ENCODE assay signal across 9 cellular contexts in genomic region chr3:125915792-125916375, GRCh38. TPM values are rescaled to one million over a fixed set of nuclear protein-coding genes. Genes with fewer than 3 reads are reported as not detected.
DNase-seq lines count a peak whose midpoint lies in the region; ATAC-seq and TF ChIP-seq lines count a peak whose summit lies in the region.
"Not testable (repeated sequence)": the region's sequence is repeated elsewhere in the genome, so short reads cannot be mapped to it uniquely, and the experiment has no call there.
"Had no signal": no experiment of that assay in that cellular context is flagged by ENCODE, and none has a peak within 500 bp of the region (broad histone marks: within the 10 kb centered on the region; RNA-seq: fewer than 3 reads in every experiment).

No MANE protein-coding gene starts in this region.

- H3K9me3 Mint-ChIP-seq in activated CD4-positive, alpha-beta T cell treated with anti-CD3 and anti-CD28 coated beads, Interleukin-2, amount 10 ng/mL, durations not matched to agents 24 days and 14 days: not testable (repeated sequence)

- H3K9ac ChIP-seq in colonic mucosa (ENCODE audit: low read depth in 2 of 2, low read length in 2 of 2): peak overlapping the region; percentile 71 to 74

- H3K27me3 Mint-ChIP-seq in activated CD4-positive, alpha-beta T cell treated with anti-CD3 and anti-CD28 coated beads, Interleukin-2, amount 10 ng/mL, durations not matched to agents 24 days and 14 days: not testable (repeated sequence)

- not testable (repeated sequence) for TF ChIP-seq CTCF in BE2C (IDR thresholded peaks at IDR 0.05; ENCODE audit: low read depth, low read length); colonic mucosa (IDR thresholded peaks at IDR 0.05)

- H3K4me1 Mint-ChIP-seq in activated CD4-positive, alpha-beta T cell treated with anti-CD3 and anti-CD28 coated beads, Interleukin-2, amount 10 ng/mL, durations not matched to agents 24 days and 14 days: peaks cover 20% of the 10 kb centered on the region

- intact Hi-C loops in activated CD4-positive, alpha-beta T cell treated with anti-CD3 and anti-CD28 coated beads, Interleukin-2, amount 10 ng/mL, durations not matched to agents 24 days and 14 days (cut with micrococcal nuclease): loop anchor here (2.0 to 10.0 kb wide), 6 partner anchors 75 to 561 kb away; partner anchors contain the start of genes KLF15, OSBPL11, SLC41A3 and ZXDC
- intact Hi-C loops in colonic mucosa (cut with DNase I): loop anchor here (10.0 kb wide), 1 partner anchor 151 kb away; no protein-coding TSS in a partner anchor
- intact Hi-C loops in left colon (cut with DNase I, micrococcal nuclease): not testable (repeated sequence)

- not testable (repeated sequence) for H3K36me3 Mint-ChIP-seq in activated CD4-positive, alpha-beta T cell treated with anti-CD3 and anti-CD28 coated beads, Interleukin-2, amount 10 ng/mL, durations not matched to agents 24 days and 14 days (ENCODE audit: low read depth)

- not testable (repeated sequence) for H3K9me3 ChIP-seq in BE2C, colonic mucosa

- H3K4me3 ChIP-seq in BE2C (ENCODE audit: low read depth, low read length) (peak overlapping the region; percentile 63), colonic mucosa (peak overlapping the region; percentile 65)

- peak overlapping the region; percentile 90 for H3K27ac ChIP-seq in colonic mucosa

- H3K36me3 ChIP-seq in BE2C, colonic mucosa: not testable (repeated sequence)

- H3K27me3 ChIP-seq in BE2C, colonic mucosa: not testable (repeated sequence)

- H3K27ac Mint-ChIP-seq in activated CD4-positive, alpha-beta T cell treated with anti-CD3 and anti-CD28 coated beads, Interleukin-2, amount 10 ng/mL, durations not matched to agents 24 days and 14 days: peak overlapping the region; percentile 84

- peak; percentile 100 for DNase-seq in BE2C
- peak; percentile 98 to 100 for DNase-seq in NCI-H526 (lab: John Stamatoyannopoulos, UW)
- peak; percentile 100 for DNase-seq in activated CD4-positive, alpha-beta T cell treated with anti-CD3 and anti-CD28 coated beads, Interleukin-2, amount 10 ng/mL, durations not matched to agents 24 days and 14 days
- DNase-seq in colonic mucosa: peak; percentile 100
- peak; percentile 100 for DNase-seq in left colon
- DNase-seq in stimulated activated CD4-positive, alpha-beta T cell treated with anti-CD3 and anti-CD28 coated beads, Interleukin-1b, Interleukin-23, amount 100 ng/mL, for 4 hours (ENCODE audit: low read depth in 2 of 2): peak; percentile 98

- ATAC-seq in GM19351 (IDR thresholded peaks at IDR 0.05; ENCODE audit: unreplicated experiment): peak; percentile 82
- ATAC-seq in HG03469 (IDR thresholded peaks at IDR 0.05; ENCODE audit: unreplicated experiment): peak; percentile 82
- ATAC-seq in left colon: peak; percentile 77

- H3K4me1 ChIP-seq in BE2C, colonic mucosa: not testable (repeated sequence)

- peak overlapping the region; percentile 92 for H3K4me3 Mint-ChIP-seq in activated CD4-positive, alpha-beta T cell treated with anti-CD3 and anti-CD28 coated beads, Interleukin-2, amount 10 ng/mL, durations not matched to agents 24 days and 14 days

RNA-seq across cellular contexts. Expression of gene ROPN1B, which starts 53.1 kb away (rescaled TPM):
- polyA plus RNA-seq in BE2C (2012; ENCODE audit: insufficient read depth, insufficient read length, low read depth): not detected
- not detected in 2 replicates for total RNA-seq in activated CD4-positive, alpha-beta T cell treated with anti-CD3 and anti-CD28 coated beads, Interleukin-2, amount 10 ng/mL, durations not matched to agents 24 days and 14 days
- total RNA-seq in colonic mucosa (not detected), left colon (under 1 TPM in 1 of 2 donors, not detected in 1; 0.50 TPM)
- total RNA-seq: T-helper 1 cell treated with Interleukin-12 subunit alpha and Interleukin-12 subunit beta and Interleukin-4 antibody, amounts not matched to agents 30 ng/mL and 1 ng/mL, for 36 hours had no signal

Comparison
In these comparisons a context has a peak if more than half of its experiments do, and no peak if none do; other contexts are left out.
1. Peak in every context shown above with its lines: DNase-seq, ATAC-seq, H3K4me3 ChIP-seq and H3K27ac ChIP-seq.